In genomic region chr7:134307320-134307719, GRCh38 we compare ENCODE assay signal across 16 cellular contexts.
"Had no signal": no experiment of that assay in that cellular context is flagged by ENCODE, and none has a peak within 500 bp of the region (broad histone marks: within the 10 kb centered on the region; RNA-seq: fewer than 3 reads in every experiment).

No MANE protein-coding gene starts in this region.

- DNase-seq: activated CD4-positive, alpha-beta T cell treated with anti-CD3 and anti-CD28 coated beads for 4 hours; activated CD8-positive, alpha-beta memory T cell treated with anti-CD3 and anti-CD28 coated beads for 24 hours; activated naive CD4-positive, alpha-beta T cell treated with anti-CD3 and anti-CD28 coated beads for 36 hours; body of pancreas; erythroblast; foreskin keratinocyte; head of caudate nucleus; mammary epithelial cell; naive thymus-derived CD4-positive, alpha-beta T cell; posterior cingulate gyrus; right cardiac atrium; stimulated activated CD4-positive, alpha-beta T cell treated with anti-CD3 and anti-CD28 coated beads, Interleukin-2, amount 100 ng/mL, for 24 hours; stimulated activated naive CD4-positive, alpha-beta T cell had no signal

- H3K27me3 ChIP-seq: body of pancreas, foreskin keratinocyte, neutrophil had no signal

- H3K27ac ChIP-seq: body of pancreas, foreskin keratinocyte, neutrophil had no signal

- H3K4me1 ChIP-seq: body of pancreas, foreskin keratinocyte had no signal

- FAIRE-seq: islet of Langerhans had no signal

- H3K9me3 ChIP-seq: body of pancreas, neutrophil had no signal

- ATAC-seq: activated T-helper 17 cell treated with anti-CD3 and anti-CD28 coated beads, Interleukin-2, amount 50 U/mL, for 72 hours; body of pancreas; foreskin keratinocyte; naive thymus-derived CD4-positive, alpha-beta T cell; right cardiac atrium had no signal

- H3K4me3 ChIP-seq: body of pancreas had no signal
